Comparison of ENCODE assay signal across 2 cellular contexts in genomic region chr12:50326636-50327284, GRCh38.
TF ChIP-seq lines count a peak whose summit lies in the region.

No MANE protein-coding gene starts in this region.

TF ChIP-seq in A549, 52 proteins besides CTCF, POLR2A, EP300 and RAD21 (continued from another document):
- TF ChIP-seq BCL3 (IDR thresholded peaks at IDR 0.05) (0 out of 3 replicates have a peak, but pooled peaks have one; percentile 44), EHF (CRISPR knock-in tag; IDR thresholded peaks at IDR 0.05) (no peak), MAFK (IDR thresholded peaks at IDR 0.05; ENCODE audit: partially characterized antibody) (peak; percentile 20), PHF8 (IDR thresholded peaks at IDR 0.05; ENCODE audit: borderline replicate concordance, low read depth) (no peak), KDM1A (IDR thresholded peaks at IDR 0.05; ENCODE audit: low read depth) (no peak), KDM5A (IDR thresholded peaks at IDR 0.05) (no peak), RFX5 (IDR thresholded peaks at IDR 0.05) (no peak), ZC3H11A (IDR thresholded peaks at IDR 0.05) (no peak), JUN (IDR thresholded peaks at IDR 0.05) (no peak), CEBPB (IDR thresholded peaks at IDR 0.05) (peak; percentile 75 to 92), SREBF2 (IDR thresholded peaks at IDR 0.05) (no peak), USF2 (IDR thresholded peaks at IDR 0.05) (no peak), SMC3 (IDR thresholded peaks at IDR 0.05) (peak; percentile 37; the same call in 1 of the 3 replicates), ZFP36 (IDR thresholded peaks at IDR 0.05; ENCODE audit: borderline replicate concordance, partially characterized antibody) (no peak), HMGXB4 (CRISPR knock-in tag; IDR thresholded peaks at IDR 0.05; ENCODE audit: borderline replicate concordance) (no peak), NR3C1 (IDR thresholded peaks at IDR 0.05) (no peak), TFCP2L1 (CRISPR knock-in tag; IDR thresholded peaks at IDR 0.05) (no peak), CHD4 (IDR thresholded peaks at IDR 0.05; ENCODE audit: borderline replicate concordance) (no peak), ATOH8 (CRISPR knock-in tag; IDR thresholded peaks at IDR 0.05; ENCODE audit: low read depth) (no peak), ESRRA (IDR thresholded peaks at IDR 0.05; ENCODE audit: borderline replicate concordance, low read length) (no peak), FOSB (CRISPR knock-in tag; IDR thresholded peaks at IDR 0.05) (no peak), HOXB5 (CRISPR knock-in tag; IDR thresholded peaks at IDR 0.05) (no peak), TP53 (CRISPR knock-in tag; IDR thresholded peaks at IDR 0.05) (no peak), HEYL (CRISPR knock-in tag; IDR thresholded peaks at IDR 0.05) (no peak), PBX3 (IDR thresholded peaks at IDR 0.05) (no peak), MAZ (IDR thresholded peaks at IDR 0.05; ENCODE audit: borderline replicate concordance, low read depth, low read length) (no peak), POLR2AphosphoS2 (conservative IDR thresholded peaks at IDR 0.05; ENCODE audit: low read length) (no peak)

TF ChIP-seq in liver, 16 proteins besides CTCF, POLR2A, EP300 and RAD21 (continued from another document):
- TF ChIP-seq ATF3 (IDR thresholded peaks at IDR 0.05) (peak; percentile 43), TAF1 (conservative IDR thresholded peaks at IDR 0.05) (peak; percentile 52), RXRA (IDR thresholded peaks at IDR 0.05) (peak; percentile 22 to 51)
